8 cellular contexts compared by ENCODE assay signal in genomic region chr9:134396258-134396742, GRCh38.
A peak's percentile ranks its signal among the peaks of the same experiment; 100 is the strongest.
DNase-seq lines count a peak whose midpoint lies in the region; ATAC-seq lines count a peak whose summit lies in the region.

No MANE protein-coding gene starts in this region.

- peak; percentile 41 to 71 for DNase-seq in NOMO-1 (lab: John Stamatoyannopoulos, UW; ENCODE audit: unreplicated experiment in 2 of 2)
- DNase-seq in activated naive CD4-positive, alpha-beta T cell treated with Interleukin-2 at 50 U/mL for 16 hours, result peak; percentile 58
- peak; percentile 47 for DNase-seq in stimulated activated CD4-positive, alpha-beta T cell treated with anti-CD3 and anti-CD28 coated beads, Interleukin-12 subunit alpha, Interleukin-12 subunit beta, amount 100 ng/mL, for 4 hours
- no peak for DNase-seq in NCI-H2107 treated with DMSO at 0.1 percent for 48 hours (lab: John Stamatoyannopoulos, UW; ENCODE audit: unreplicated experiment)
- DNase-seq in inferior parietal cortex (ENCODE audit: extremely low spot score), result no peak
- no peak for DNase-seq in posterior cingulate gyrus

- intact Hi-C loops in posterior cingulate gyrus (cut with DNase I), result no loop called here

- ATAC-seq in GM18502 (IDR thresholded peaks at IDR 0.05; ENCODE audit: poor library complexity, unreplicated experiment) (peak; percentile 35), GM19035 (IDR thresholded peaks at IDR 0.05; ENCODE audit: unreplicated experiment) (no peak)

Comparison
In these comparisons a context has a peak if more than half of its experiments do, and no peak if none do; other contexts are left out.
1. DNase-seq: peak in NOMO-1 (2 of 2), activated naive CD4-positive, alpha-beta T cell treated with Interleukin-2 at 50 U/mL for 16 hours (single experiment) and stimulated activated CD4-positive, alpha-beta T cell treated with anti-CD3 and anti-CD28 coated beads, Interleukin-12 subunit alpha, Interleukin-12 subunit beta, amount 100 ng/mL, for 4 hours (single experiment); none in NCI-H2107 treated with DMSO at 0.1 percent for 48 hours (single experiment), inferior parietal cortex (single experiment) and posterior cingulate gyrus (0 of 10).